In genomic region chr12:111842556-111843396, GRCh38 we compare ENCODE assay signal across 8 cellular contexts. TPM values are rescaled to one million over a fixed set of nuclear protein-coding genes. Genes with fewer than 3 reads are reported as not detected.
A peak's percentile ranks its signal among the peaks of the same experiment; 100 is the strongest.
DNase-seq lines count a peak whose midpoint lies in the region; ATAC-seq, FAIRE-seq and TF ChIP-seq lines count a peak whose summit lies in the region.

No MANE protein-coding gene starts in this region.

- H3K9me3 ChIP-seq in OCI-LY1 (ENCODE audit: low read length) (peaks cover 5% of the 10 kb centered on the region; the same call in 1 of the 2 replicates), K562 (replicated peaks; ENCODE audit: control insufficient read depth, insufficient read depth, low read depth, low read length) (no peaks in the 10 kb centered on the region)

- in situ Hi-C loops in K562 (cut with MboI), result no loop called here

- BruUV-seq in K562 (replicated peaks; lab: Mats Ljungman, UMichigan), result TSS peak; percentile 56

- POLR2A ChIA-PET in K562 (lab: Yijun Ruan, JAX), result interaction anchor here (0.6 to 2.1 kb wide), 11 partner anchors 10 to 1256 kb away, joined by 3 to 12 read pairs (median 3); partner anchors contain the start of genes ERP29 and TMEM116

- no peak for TF ChIP-seq EP300 in K562 (IDR thresholded peaks at IDR 0.05; ENCODE audit: low read length)

- H3K79me2 ChIP-seq in OCI-LY1 (ENCODE audit: insufficient read depth, low read length) (peaks cover 65% of the 10 kb centered on the region), K562 (ENCODE audit: control insufficient read depth, insufficient read depth, low read length) (peaks cover 85% of the 10 kb centered on the region)

- H4K20me1 ChIP-seq in OCI-LY1 (ENCODE audit: insufficient read depth, low read length) (no peaks in the 10 kb centered on the region), K562 (replicated peaks; ENCODE audit: control insufficient read depth, insufficient read depth, low read length) (0 out of 2 replicates have a peak, but pooled peaks cover 4% of the 10 kb centered on the region)

- no peak overlapping the region for H3K27ac ChIP-seq in OCI-LY1 (ENCODE audit: low read depth, low read length, poor library complexity, severe bottlenecking)
- H3K27ac ChIP-seq in K562 (ENCODE audit: extremely low read depth, low read depth, low read length), result peak overlapping the region; percentile 98

- ATAC-seq in GM18505 (IDR thresholded peaks at IDR 0.05; ENCODE audit: unreplicated experiment), result peak; percentile 27
- ATAC-seq in HG02678 (IDR thresholded peaks at IDR 0.05; ENCODE audit: unreplicated experiment), result peak; percentile 21
- peak; percentile 55 for ATAC-seq in K562

- H3K9ac ChIP-seq in OCI-LY1 (ENCODE audit: low read length) (peak overlapping the region; percentile 92), K562 (ENCODE audit: insufficient read depth in 1 of 2, low read depth in 2 of 2, low read length in 2 of 2) (peak overlapping the region; percentile 94 to 98)

- WGBS in K562 (ENCODE audit: insufficient coverage, low coverage, missing lambda C conversion rate), result under 1% methylated on average over 42 of the region's 44 CpGs

- peak; percentile 15 for FAIRE-seq in K562 (lab: Jason Lieb, UNC)

- no peak for TF ChIP-seq RAD21 in K562 (CRISPR knock-in tag; conservative IDR thresholded peaks at IDR 0.05 in 1 of 2, IDR thresholded peaks at IDR 0.05 in 1 of 2)

- peak overlapping the region; percentile 88 for H3K4me2 ChIP-seq in OCI-LY1 (ENCODE audit: low read length)
- H3K4me2 ChIP-seq in K562 (ENCODE audit: insufficient read depth, low read length), result peak overlapping the region; percentile 98

- TF ChIP-seq POLR2A in GM18505 (IDR thresholded peaks at IDR 0.05; ENCODE audit: borderline replicate concordance, extremely low read depth, insufficient read depth, insufficient read length), result no peak
- no peak for TF ChIP-seq POLR2A in K562 (conservative IDR thresholded peaks at IDR 0.05)

- DNase-seq in K562 (ENCODE audit: extremely low read depth in 1 of 4, low spot score in 3 of 4), result peak in 2 of 4 experiments; percentile 52 to 78
- peak; percentile 25 for DNase-seq in kidney tubule cell (ENCODE audit: low spot score)
- DNase-seq in stimulated activated CD8-positive, alpha-beta memory T cell treated with anti-CD3 and anti-CD28 coated beads, Interleukin-4, amount 100 ng/mL, for 48 hours, result peak; percentile 56
- no peak for DNase-seq in DMS114 treated with DMSO at 0.1 percent for 48 hours (lab: John Stamatoyannopoulos, UW; ENCODE audit: unreplicated experiment)
- DNase-seq in NCI-H187 (lab: John Stamatoyannopoulos, UW), result no peak

- H2AFZ ChIP-seq in OCI-LY1 (ENCODE audit: low read length) (no peak overlapping the region), K562 (ENCODE audit: low read depth, low read length) (peak overlapping the region; percentile 88)

- peaks cover 41% of the 10 kb centered on the region for H3K36me3 ChIP-seq in OCI-LY1 (ENCODE audit: insufficient read depth, low read length)
- peaks cover 44% of the 10 kb centered on the region for H3K36me3 ChIP-seq in K562 (ENCODE audit: control insufficient read depth, insufficient read depth, low read length)

- no peaks in the 10 kb centered on the region; the same call in 1 of the 2 replicates for H3F3A ChIP-seq in OCI-LY1 (ENCODE audit: insufficient read depth, low read length)

- no peaks in the 10 kb centered on the region for H3K27me3 ChIP-seq in OCI-LY1 (ENCODE audit: insufficient read depth, low read length)
- H3K27me3 ChIP-seq in K562 (ENCODE audit: control insufficient read depth in 2 of 2, insufficient read depth in 2 of 2, low read length in 2 of 2), result no peaks in the 10 kb centered on the region

- intact Hi-C loops in K562 (cut with micrococcal nuclease), result loop anchor here (5.0 to 10.0 kb wide), 2 partner anchors 170 to 562 kb away; partner anchors contain the start of genes ERP29, RPL6 and TMEM116

- TF ChIP-seq CTCF in OCI-LY1 (IDR thresholded peaks at IDR 0.05; ENCODE audit: low read length) (no peak), K562 (IDR thresholded peaks at IDR 0.05 in 2 of 3, conservative IDR thresholded peaks at IDR 0.05 in 1 of 3; ENCODE audit: insufficient read depth in 2 of 3, low read depth in 1 of 3, low read length in 3 of 3) (no peak)

- H3K4me1 ChIP-seq in OCI-LY1 (ENCODE audit: insufficient read depth, low read length, severe bottlenecking), result peaks cover 28% of the 10 kb centered on the region
- peaks cover 23 to 36% of the 10 kb centered on the region in 2 experiments; a peak in 4 of 5 replicates for H3K4me1 ChIP-seq in K562 (replicated peaks in 1 of 2; ENCODE audit: control insufficient read depth in 2 of 2, insufficient read depth in 2 of 2, low read length in 2 of 2)

- H3K9me1 ChIP-seq in K562 (ENCODE audit: control insufficient read depth, insufficient read depth, low read length), result peaks cover 3% of the 10 kb centered on the region

- CTCF ChIA-PET in K562 (lab: Yijun Ruan, JAX; ENCODE audit: low intra/inter-chr PET ratio), result no interaction called here

- H3K9me2 ChIP-seq in OCI-LY1 (ENCODE audit: low read depth, low read length), result no peaks in the 10 kb centered on the region

- H3K4me3 ChIP-seq in OCI-LY1 (ENCODE audit: low read depth, low read length, poor library complexity, severe bottlenecking) (peak overlapping the region; percentile 84), K562 (peak overlapping the region; percentile 85)

TF ChIP-seq in K562, 482 proteins besides CTCF, POLR2A, EP300 and RAD21 (continues in another document):
- peak; percentile 48; the same call in 1 of the 2 replicates for TF ChIP-seq NKRF (IDR thresholded peaks at IDR 0.05; ENCODE audit: borderline replicate concordance)
- TF ChIP-seq FOXK1 (CRISPR knock-in tag; IDR thresholded peaks at IDR 0.05; ENCODE audit: borderline replicate concordance), result peak; percentile 65; the same call in 1 of the 2 replicates
- no peak for TF ChIP-seq GABPB1 (CRISPR knock-in tag; IDR thresholded peaks at IDR 0.05)
- no peak for TF ChIP-seq NCOA4 (IDR thresholded peaks at IDR 0.05; ENCODE audit: partially characterized antibody)
- no peak for TF ChIP-seq HIVEP1 (CRISPR knock-in tag; IDR thresholded peaks at IDR 0.05)
- TF ChIP-seq PRPF4 (IDR thresholded peaks at IDR 0.05; ENCODE audit: insufficient read depth, low read depth, low read length, poor library complexity, severe bottlenecking), result no peak
- TF ChIP-seq TEAD1 (CRISPR knock-in tag; IDR thresholded peaks at IDR 0.05), result peak in 1 of 2 experiments; percentile 37; a peak in 1 of 4 replicates
- TF ChIP-seq ARNT (IDR thresholded peaks at IDR 0.05), result 0 out of 4 replicates have a peak, but pooled peaks of 1 of the 2 experiments have one; percentile 28
- 0 out of 2 replicates have a peak, but pooled peaks have one; percentile 40 for TF ChIP-seq FOXP4 (CRISPR knock-in tag; IDR thresholded peaks at IDR 0.05; ENCODE audit: borderline replicate concordance)
- no peak for TF ChIP-seq ETV5 (CRISPR knock-in tag; IDR thresholded peaks at IDR 0.05; ENCODE audit: low read depth)

RNA-seq across cellular contexts. Expression of gene MAPKAPK5, which starts 0.7 kb away (rescaled TPM):
- total RNA-seq in K562 (2011; cell fraction: chromatin; rRNA removed; ENCODE audit: low replicate concordance), result 253 and 262 TPM in 2 replicates
- total RNA-seq in K562 (2011; cell fraction: nucleolus; rRNA removed), result 113 and 120 TPM in 2 replicates
- total RNA-seq in K562 (2011; cell fraction: nucleoplasm; rRNA removed), result 147 and 191 TPM in 2 replicates
- total RNA-seq in K562 (2014; rRNA removed) (61.3 and 63.3 TPM in 2 replicates), K562 (2014; rRNA removed; fragmentation: Illumina TruSeq; extraction: Trizol) (56.7 and 60.4 TPM in 2 replicates), K562 (2015; rRNA removed; fragmentation: Illumina TruSeq; extraction: Trizol) (55.3 and 57.6 TPM in 2 replicates), K562 (2021) (61.5 and 72.1 TPM in 2 replicates)
- polyA plus RNA-seq in K562 (2011; rRNA removed) (67.0 and 68.4 TPM in 2 replicates), K562 (2014; fragmentation: Illumina TruSeq; extraction: Trizol) (57.1 and 58.4 TPM in 2 replicates), K562 (2014; fragmentation: Nextera tagmentation; extraction: Ambion mirVana) (10 to 100 TPM; 11.6 to 17.7 TPM), K562 (2014; rRNA removed) (55.2 and 67.0 TPM in 2 replicates)
- polyA plus RNA-seq in K562 (2011; cell fraction: cytosol; rRNA removed), result 33.8 and 42.8 TPM in 2 replicates
- polyA plus RNA-seq in K562 (2011; cell fraction: nucleus; rRNA removed), result 115 and 122 TPM in 2 replicates
- polyA plus RNA-seq in K562 (2012), result 34.4 and 40.8 TPM in 2 replicates
- polyA minus RNA-seq in K562 (2011; rRNA and poly(A)+ RNA removed), result 75.6 and 82.4 TPM in 2 replicates
- 29.0 and 35.3 TPM in 2 replicates for polyA minus RNA-seq in K562 (2011; cell fraction: cytosol; rRNA and poly(A)+ RNA removed)
- polyA minus RNA-seq in K562 (2011; cell fraction: nucleus; rRNA and poly(A)+ RNA removed), result 34.1 and 67.4 TPM in 2 replicates

Comparison
In these comparisons a context has a peak if more than half of its experiments do, and no peak if none do; other contexts are left out.
1. DNase-seq: peak in kidney tubule cell (single experiment) and stimulated activated CD8-positive, alpha-beta memory T cell treated with anti-CD3 and anti-CD28 coated beads, Interleukin-4, amount 100 ng/mL, for 48 hours (single experiment); none in DMS114 treated with DMSO at 0.1 percent for 48 hours (single experiment) and NCI-H187 (0 of 2).
2. Peak in every context shown above with its lines, with median percentiles within 50 percentile points of each other: ATAC-seq.